ENCODE assay signal across 33 cellular contexts in the genomic region with DNA sequence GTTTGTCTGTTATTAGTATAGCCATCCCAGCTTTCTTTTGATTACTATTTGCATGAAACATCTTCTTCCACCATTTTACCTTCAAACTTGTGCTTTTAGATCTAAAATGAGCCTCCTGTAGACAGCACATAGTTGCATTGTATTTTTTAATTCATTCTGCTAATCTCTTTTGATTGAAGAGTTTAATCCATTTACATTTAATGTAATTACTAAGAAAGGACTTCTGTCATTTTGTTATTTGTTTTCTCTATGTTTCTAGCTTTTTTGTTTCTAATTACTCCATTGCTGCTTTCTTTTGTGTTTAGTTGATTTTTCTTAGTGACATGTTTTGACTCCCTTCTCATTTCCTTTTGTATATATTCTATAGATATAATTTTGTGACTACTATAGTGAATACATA.
"Had no signal": no experiment of that assay in that cellular context is flagged by ENCODE, and none has a peak within 500 bp of the region (broad histone marks: within the 10 kb centered on the region; RNA-seq: fewer than 3 reads in every experiment).

No MANE protein-coding gene starts in this region.

- H3K36me3 ChIP-seq: adrenal gland, ascending aorta, brain microvascular endothelial cell, breast epithelium, cardiac muscle cell had no signal

- FAIRE-seq: astrocyte, bronchial epithelial cell had no signal

- H3K27me3 ChIP-seq: adrenal gland, ascending aorta, body of pancreas, breast epithelium, cardiac muscle cell had no signal

- H3K4me1 ChIP-seq: adrenal gland, ascending aorta, body of pancreas, breast epithelium had no signal

- H3K27ac ChIP-seq: adrenal gland, ascending aorta, body of pancreas, brain microvascular endothelial cell, breast epithelium, cardiac muscle cell had no signal

- H3K4me3 ChIP-seq: adrenal gland, ascending aorta, body of pancreas, breast epithelium, cardiac muscle cell had no signal

- DNase-seq: activated effector memory CD4-positive, alpha-beta T cell treated with anti-CD3 and anti-CD28 coated beads, Interleukin-2, amount 50 U/mL, for 16 hours; activated effector memory CD4-positive, alpha-beta T cell treated with Interleukin-2 at 50 U/mL for 16 hours; activated gamma-delta T cell; activated gamma-delta T cell treated with Interleukin-2 at 50 U/mL for 16 hours; activated naive CD4-positive, alpha-beta T cell; activated naive CD4-positive, alpha-beta T cell treated with anti-CD3 and anti-CD28 coated beads for 36 hours; activated naive CD4-positive, alpha-beta T cell treated with anti-CD3 and anti-CD28 coated beads, Interleukin-2, amount 10 ng/mL, durations not matched to agents 7 days and 5 days; activated naive CD4-positive, alpha-beta T cell treated with anti-CD3 and anti-CD28 coated beads, Interleukin-2, amount 50 U/mL, for 16 hours; activated naive CD4-positive, alpha-beta T cell treated with Interleukin-2 at 50 U/mL for 16 hours; activated naive CD8-positive, alpha-beta T cell treated with anti-CD3 and anti-CD28 coated beads for 36 hours; activated naive CD8-positive, alpha-beta T cell treated with anti-CD3 and anti-CD28 coated beads, Interleukin-2, amount 10 ng/mL, durations not matched to agents 7 days and 5 days; activated naive CD8-positive, alpha-beta T cell treated with anti-CD3 and anti-CD28 coated beads, Interleukin-2, amount 50 U/mL, for 24 hours; activated T-cell treated with anti-CD3 and anti-CD28 coated beads, Interleukin-2, amount 50 U/mL, for 24 hours; activated T-cell treated with anti-CD3 and anti-CD28 coated beads, Interleukin-2, amount 50 U/mL, for 4 hours; activated T-cell treated with anti-CD3 and anti-CD28 coated beads, Interleukin-2, amount 50 U/mL, for 48 hours; activated T-cell treated with anti-CD3 and anti-CD28 coated beads, Interleukin-2, amount 50 U/mL, for 72 hours; adrenal gland; amniotic stem cell; amygdala; anterior cingulate cortex; aorta; body of pancreas; brain microvascular endothelial cell; caudate nucleus; central memory CD4-positive, alpha-beta T cell; cerebellar nuclear complex had no signal

- ATAC-seq: activated naive CD4-positive, alpha-beta T cell treated with anti-CD3 and anti-CD28 coated beads, Interleukin-2, amount 50 U/mL, for 72 hours; activated naive CD8-positive, alpha-beta T cell treated with anti-CD3 and anti-CD28 coated beads, Interleukin-2, amount 50 U/mL, for 24 hours; activated T-cell treated with anti-CD3 and anti-CD28 coated beads, Interleukin-2, amount 50 U/mL, for 4 hours; activated T-cell treated with anti-CD3 and anti-CD28 coated beads, Interleukin-2, amount 50 U/mL, for 72 hours; activated T-helper 17 cell treated with anti-CD3 and anti-CD28 coated beads, Interleukin-2, amount 50 U/mL, for 72 hours; body of pancreas had no signal
